Comparison of ENCODE assay signal across 8 cellular contexts in genomic region chr7:149028346-149029109, GRCh38. TPM values are rescaled to one million over a fixed set of nuclear protein-coding genes. Genes with fewer than 3 reads are reported as not detected.
DNase-seq lines count a peak whose midpoint lies in the region; ATAC-seq and TF ChIP-seq lines count a peak whose summit lies in the region.

Gene PDIA4, minus strand, starts transcription at chr7:149028505. Its CDS starts 97 bp downstream, at chr7:149028408.

- TF ChIP-seq POLR2A in NB4 (IDR thresholded peaks at IDR 0.05; ENCODE audit: extremely low read depth, insufficient read length): peak; percentile 79
- TF ChIP-seq POLR2A in gastroesophageal sphincter (IDR thresholded peaks at IDR 0.05): peak; percentile 81 to 83

- H3K4me3 ChIP-seq in GM08714 (ENCODE audit: low read length) (peak within 1 kb of the TSS; percentile 98), NB4 (ENCODE audit: low read depth, low read length) (peak within 1 kb of the TSS; percentile 90), SK-N-MC (peak within 1 kb of the TSS; percentile 87), gastroesophageal sphincter (peak within 1 kb of the TSS; percentile 67 to 91), neutrophil (ENCODE audit: low read depth in 1 of 2, low read length in 1 of 2) (peak within 1 kb of the TSS; percentile 81 to 89)

- peak; percentile 98 for ATAC-seq in gastroesophageal sphincter

- TF ChIP-seq EP300 in gastroesophageal sphincter (IDR thresholded peaks at IDR 0.05): no peak

- H3K9me3 Mint-ChIP-seq in HFFc6: no peaks in the 10 kb centered on the region
- no peaks in the 10 kb centered on the region for H3K9me3 Mint-ChIP-seq in activated naive CD4-positive, alpha-beta T cell treated with anti-CD3 and anti-CD28 coated beads, Interleukin-2, amount 10 ng/mL, durations not matched to agents 7 days and 5 days

- peaks cover 0 to 32% (median 12%) of the 10 kb centered on the region in 3 donors for H3K4me1 ChIP-seq in gastroesophageal sphincter
- peaks cover 19 to 21% of the 10 kb centered on the region in 2 experiments for H3K4me1 ChIP-seq in neutrophil (ENCODE audit: control insufficient read depth in 1 of 2, insufficient read depth in 1 of 2, low read depth in 1 of 2, low read length in 1 of 2)

- peaks cover 2% of the 10 kb centered on the region for H3K27me3 Mint-ChIP-seq in HFFc6 (ENCODE audit: insufficient read depth)
- no peaks in the 10 kb centered on the region for H3K27me3 Mint-ChIP-seq in activated naive CD4-positive, alpha-beta T cell treated with anti-CD3 and anti-CD28 coated beads, Interleukin-2, amount 10 ng/mL, durations not matched to agents 7 days and 5 days

- DNase-seq in HFFc6 (peak; percentile 99), NB4 (ENCODE audit: low read depth) (peak; percentile 100), SK-N-MC (ENCODE audit: low read depth, low spot score) (peak; percentile 94), substantia nigra (lab: John Stamatoyannopoulos, UW) (peak; percentile 92 to 100 (median 99))
- peak; percentile 100 for DNase-seq in activated naive CD4-positive, alpha-beta T cell treated with anti-CD3 and anti-CD28 coated beads, Interleukin-2, amount 10 ng/mL, durations not matched to agents 7 days and 5 days

- peaks cover 40% of the 10 kb centered on the region for H3K4me1 Mint-ChIP-seq in HFFc6 (ENCODE audit: low read depth)
- peaks cover 44% of the 10 kb centered on the region for H3K4me1 Mint-ChIP-seq in activated naive CD4-positive, alpha-beta T cell treated with anti-CD3 and anti-CD28 coated beads, Interleukin-2, amount 10 ng/mL, durations not matched to agents 7 days and 5 days

- H3K4me3 Mint-ChIP-seq in HFFc6: peak within 1 kb of the TSS; percentile 98
- H3K4me3 Mint-ChIP-seq in activated naive CD4-positive, alpha-beta T cell treated with anti-CD3 and anti-CD28 coated beads, Interleukin-2, amount 10 ng/mL, durations not matched to agents 7 days and 5 days: peak within 1 kb of the TSS; percentile 95

- no peaks in the 10 kb centered on the region for H3K27me3 ChIP-seq in gastroesophageal sphincter
- H3K27me3 ChIP-seq in neutrophil: no peaks in the 10 kb centered on the region

- CTCF ChIA-PET in activated naive CD4-positive, alpha-beta T cell treated with anti-CD3 and anti-CD28 coated beads, Interleukin-2, amount 10 ng/mL, durations not matched to agents 7 days and 5 days (lab: Charles Lee): interaction anchor here (1.1 to 2.4 kb wide), 4 partner anchors 23 to 233 kb away, joined by 4 to 7 read pairs (median 6); partner anchors contain the start of gene ZNF783

- H3K27ac Mint-ChIP-seq in HFFc6: peak within 1 kb of the TSS; percentile 88
- peak within 1 kb of the TSS; percentile 95 for H3K27ac Mint-ChIP-seq in activated naive CD4-positive, alpha-beta T cell treated with anti-CD3 and anti-CD28 coated beads, Interleukin-2, amount 10 ng/mL, durations not matched to agents 7 days and 5 days

- H3K9me3 ChIP-seq in SK-N-MC (ENCODE audit: low read depth, low read length) (no peaks in the 10 kb centered on the region), gastroesophageal sphincter (no peaks in the 10 kb centered on the region), neutrophil (no peaks in the 10 kb centered on the region)

- H3K36me3 ChIP-seq in SK-N-MC (ENCODE audit: insufficient read depth, low read length) (peaks cover 7% of the 10 kb centered on the region; the same call in 1 of the 2 replicates), gastroesophageal sphincter (no peaks in the 10 kb centered on the region), neutrophil (no peaks in the 10 kb centered on the region)

- H3K27ac ChIP-seq in SK-N-MC (peak within 1 kb of the TSS; percentile 66; the same call in 1 of the 2 replicates), gastroesophageal sphincter (peak within 1 kb of the TSS; percentile 68 to 96 (median 94)), neutrophil (peak within 1 kb of the TSS; percentile 75), substantia nigra (ENCODE audit: low read depth, low read length, poor library complexity, severe bottlenecking) (peak within 1 kb of the TSS; percentile 85)

- H3K36me3 Mint-ChIP-seq in HFFc6 (ENCODE audit: low read depth): peaks cover 10% of the 10 kb centered on the region; the same call in 1 of the 2 replicates
- H3K36me3 Mint-ChIP-seq in activated naive CD4-positive, alpha-beta T cell treated with anti-CD3 and anti-CD28 coated beads, Interleukin-2, amount 10 ng/mL, durations not matched to agents 7 days and 5 days: peaks cover 19% of the 10 kb centered on the region

- H3K9ac ChIP-seq in SK-N-MC (ENCODE audit: insufficient read length): peak within 1 kb of the TSS; percentile 84

- 0% methylated on average over 1 to 15 of the region's 87 CpGs for WGBS in gastroesophageal sphincter (ENCODE audit: low coverage in 1 of 2), 2 donors

- TF ChIP-seq CTCF in HFFc6 (IDR thresholded peaks at IDR 0.05) (peak; percentile 46), NB4 (IDR thresholded peaks at IDR 0.05; ENCODE audit: low read depth, low read length) (peak; percentile 2), gastroesophageal sphincter (IDR thresholded peaks at IDR 0.05) (peak in 3 of 4 experiments; percentile 48 to 57 (median 50)), neutrophil (IDR thresholded peaks at IDR 0.05) (peak; percentile 63)

RNA-seq across cellular contexts. Expression of gene PDIA4, which starts in this region (rescaled TPM):
- total RNA-seq in HFFc6 (2021; fragmentation: NEBNext Ultra II Directional; extraction: Animal tissue kit (Norgen Biotek cat#: 25700)): 100 to 1,000 TPM; 185 to 210 (median 200) TPM
- 10 to 100 TPM; 25.4 to 81.0 (median 46.5) TPM for total RNA-seq in gastroesophageal sphincter

Comparison
In these comparisons a context has a peak if more than half of its experiments do, and no peak if none do; other contexts are left out.
1. Peak in every context shown above with its lines: DNase-seq, ATAC-seq, H3K4me3 ChIP-seq and H3K27ac ChIP-seq.
2. CTCF ChIP-seq: peak in every context shown above with its lines; median percentile 63 in neutrophil; 50 in gastroesophageal sphincter; 46 in HFFc6; 2 in NB4.